In genomic region chr17:37065486-37066321, GRCh38 we compare ENCODE assay signal across 23 cellular contexts.
"Had no signal": no experiment of that assay in that cellular context is flagged by ENCODE, and none has a peak within 500 bp of the region (broad histone marks: within the 10 kb centered on the region; RNA-seq: fewer than 3 reads in every experiment).

No MANE protein-coding gene starts in this region.

- H3K36me3 Mint-ChIP-seq: activated naive CD4-positive, alpha-beta T cell treated with anti-CD3 and anti-CD28 coated beads, Interleukin-2, amount 50 U/mL, for 72 hours; mesothelial cell of epicardium; natural killer cell treated with Interleukin-12 subunit alpha and Interleukin-12 subunit beta and Interleukin-15 and Interleukin-18, amount 100 ng/mL, for 72 hours had no signal

- H3K27me3 ChIP-seq: adrenal gland, vagina had no signal

- H3K27ac Mint-ChIP-seq: activated naive CD4-positive, alpha-beta T cell treated with anti-CD3 and anti-CD28 coated beads, Interleukin-2, amount 50 U/mL, for 72 hours; activated T-cell treated with anti-CD3 and anti-CD28 coated beads, Interleukin-2, amount 50 U/mL, for 72 hours; mesothelial cell of epicardium; natural killer cell treated with Interleukin-12 subunit alpha and Interleukin-12 subunit beta and Interleukin-15 and Interleukin-18, amount 100 ng/mL, for 72 hours had no signal

- H3K27me3 Mint-ChIP-seq: natural killer cell treated with Interleukin-12 subunit alpha and Interleukin-12 subunit beta and Interleukin-15 and Interleukin-18, amount 100 ng/mL, for 72 hours had no signal

- H3K4me1 ChIP-seq: heart right ventricle, left lung, tibial artery had no signal

- DNase-seq: activated CD4-positive, alpha-beta T cell treated with anti-CD3 and anti-CD28 coated beads, Interleukin-2, amount 50 U/mL, for 4 hours; activated gamma-delta T cell treated with Interleukin-2 at 50 U/mL for 16 hours; activated T-cell treated with anti-CD3 and anti-CD28 coated beads, Interleukin-2, amount 50 U/mL, for 72 hours; adrenal gland; cerebellar nuclear complex; cortex of kidney; heart right ventricle; left lung; nucleus accumbens; stimulated activated CD4-positive, alpha-beta T cell treated with anti-CD3 and anti-CD28 coated beads, Interleukin-12 subunit alpha, Interleukin-12 subunit beta, amount 100 ng/mL, for 4 hours; stimulated activated CD4-positive, alpha-beta T cell treated with anti-CD3 and anti-CD28 coated beads, Interleukin-1b, Interleukin-23, amount 100 ng/mL, for 48 hours; stimulated activated CD8-positive, alpha-beta memory T cell treated with anti-CD3 and anti-CD28 coated beads, Interleukin-4, amount 100 ng/mL, for 48 hours; stimulated activated naive CD4-positive, alpha-beta T cell; substantia nigra; T-helper 2 cell; tibial artery had no signal

- H3K4me1 Mint-ChIP-seq: mesothelial cell of epicardium had no signal

- H3K4me3 Mint-ChIP-seq: activated T-cell treated with anti-CD3 and anti-CD28 coated beads, Interleukin-2, amount 50 U/mL, for 72 hours; mesothelial cell of epicardium; natural killer cell treated with Interleukin-12 subunit alpha and Interleukin-12 subunit beta and Interleukin-15 and Interleukin-18, amount 100 ng/mL, for 72 hours had no signal

- ATAC-seq: activated naive CD4-positive, alpha-beta T cell treated with anti-CD3 and anti-CD28 coated beads, Interleukin-2, amount 50 U/mL, for 72 hours; activated T-cell treated with anti-CD3 and anti-CD28 coated beads, Interleukin-2, amount 50 U/mL, for 72 hours; esophagus mucosa; gastroesophageal sphincter; heart right ventricle; left lung had no signal

- H3K27ac ChIP-seq: adrenal gland, gastroesophageal sphincter, heart right ventricle, left lung, tibial artery, vagina, VCaP had no signal

- H3K4me3 ChIP-seq: adrenal gland, gastroesophageal sphincter, heart right ventricle, left lung, tibial artery, vagina had no signal

- H3K9me3 ChIP-seq: adrenal gland, left lung, vagina had no signal

- H3K9me3 Mint-ChIP-seq: activated naive CD4-positive, alpha-beta T cell treated with anti-CD3 and anti-CD28 coated beads, Interleukin-2, amount 50 U/mL, for 72 hours; activated T-cell treated with anti-CD3 and anti-CD28 coated beads, Interleukin-2, amount 50 U/mL, for 72 hours; natural killer cell treated with Interleukin-12 subunit alpha and Interleukin-12 subunit beta and Interleukin-15 and Interleukin-18, amount 100 ng/mL, for 72 hours had no signal

- H3K36me3 ChIP-seq: adrenal gland, gastroesophageal sphincter, heart right ventricle, left lung, tibial artery, vagina had no signal
